ENCODE assay signal across 24 cellular contexts in genomic region chr4:74931386-74931785, GRCh38. TPM values are rescaled to one million over a fixed set of nuclear protein-coding genes. Genes with fewer than 3 reads are reported as not detected.
DNase-seq lines count a peak whose midpoint lies in the region; TF ChIP-seq lines count a peak whose summit lies in the region.
"Had no signal": no experiment of that assay in that cellular context is flagged by ENCODE, and none has a peak within 500 bp of the region (broad histone marks: within the 10 kb centered on the region; RNA-seq: fewer than 3 reads in every experiment).

No MANE protein-coding gene starts in this region.

- H3K27me3 ChIP-seq in neural progenitor cell: peaks cover 44% of the 10 kb centered on the region
- H3K27me3 ChIP-seq: BLaER1 had no signal

- peaks cover 14% of the 10 kb centered on the region for H3F3A ChIP-seq in neural progenitor cell (ENCODE audit: low read depth)

- H3K4me1 Mint-ChIP-seq in IgD-negative memory B cell (peaks cover 22 to 29% (median 25%) of the 10 kb centered on the region in 3 donors), brain (peaks cover 35% of the 10 kb centered on the region), neural progenitor cell (peaks cover 31% of the 10 kb centered on the region)

- H3K4me3 ChIP-seq in neural progenitor cell: no peak overlapping the region
- H3K4me3 ChIP-seq: BLaER1 had no signal

- no peak overlapping the region for H3K27ac ChIP-seq in neural progenitor cell
- H3K27ac ChIP-seq: BLaER1, RWPE1 had no signal

- TF ChIP-seq CTCF in brain (conservative IDR thresholded peaks at IDR 0.05) (no peak), neural progenitor cell (IDR thresholded peaks at IDR 0.05) (no peak)

- peaks cover 5% of the 10 kb centered on the region for H4K20me1 ChIP-seq in neural progenitor cell (ENCODE audit: low read depth)
- H4K20me1 ChIP-seq: BLaER1 had no signal

- H3K36me3 ChIP-seq in neural progenitor cell: no peaks in the 10 kb centered on the region
- H3K36me3 ChIP-seq: BLaER1 had no signal

- no peaks in the 10 kb centered on the region for H3K9me3 ChIP-seq in neural progenitor cell (ENCODE audit: low read depth)

- H3K4me1 ChIP-seq in neural progenitor cell: peaks cover 10% of the 10 kb centered on the region
- H3K4me1 ChIP-seq: BLaER1 had no signal

- no peak overlapping the region for H2AFZ ChIP-seq in neural progenitor cell (replicated peaks)

- no peak overlapping the region for H3K4me2 ChIP-seq in neural progenitor cell
- H3K4me2 ChIP-seq: BLaER1 had no signal

- H3K36me3 Mint-ChIP-seq in IgD-negative memory B cell (peaks cover 5% of the 10 kb centered on the region), brain (peaks cover 3% of the 10 kb centered on the region), neural progenitor cell (peaks cover 2% of the 10 kb centered on the region)
- H3K36me3 Mint-ChIP-seq: CD4-positive, CD25-positive, alpha-beta regulatory T cell had no signal

- H3K27me3 Mint-ChIP-seq in IgD-negative memory B cell (peaks cover 4% of the 10 kb centered on the region), brain (peaks cover 56% of the 10 kb centered on the region), neural progenitor cell (ENCODE audit: insufficient read depth, low read depth) (peaks cover 21% of the 10 kb centered on the region)

- H3K27ac Mint-ChIP-seq in IgD-negative memory B cell (no peak overlapping the region), brain (no peak overlapping the region), neural progenitor cell (peak overlapping the region; percentile 47)
- H3K27ac Mint-ChIP-seq: CD4-positive, CD25-positive, alpha-beta regulatory T cell had no signal

- no peaks in the 10 kb centered on the region for H3K9me3 Mint-ChIP-seq in IgD-negative memory B cell
- peaks cover 0 to 6% (median 0%) of the 10 kb centered on the region in 5 experiments for H3K9me3 Mint-ChIP-seq in brain
- no peaks in the 10 kb centered on the region for H3K9me3 Mint-ChIP-seq in neural progenitor cell

- H3K9ac ChIP-seq in neural progenitor cell: no peak overlapping the region
- H3K9ac ChIP-seq: BLaER1 had no signal

- peak overlapping the region in 3 of 4 donors; percentile 57 to 99 (median 69) for H3K4me3 Mint-ChIP-seq in IgD-negative memory B cell
- peak overlapping the region in 3 of 5 experiments; percentile 11 to 92 (median 56) for H3K4me3 Mint-ChIP-seq in brain
- H3K4me3 Mint-ChIP-seq in neural progenitor cell: peak overlapping the region; percentile 67
- H3K4me3 Mint-ChIP-seq: CD4-positive, CD25-positive, alpha-beta regulatory T cell had no signal

- H3K79me2 ChIP-seq in neural progenitor cell (ENCODE audit: low read depth): no peaks in the 10 kb centered on the region

- DNase-seq in NCI-H748 (lab: John Stamatoyannopoulos, UW; ENCODE audit: unreplicated experiment) (peak; percentile 3), NCI-H748 treated with DMSO at 0.1 percent for 48 hours (lab: John Stamatoyannopoulos, UW) (no peak), neural progenitor cell (ENCODE audit: low spot score) (no peak), AG08396 (ENCODE audit: low spot score) (no peak), NCI-H510A treated with DMSO at 0.1 percent for 48 hours (lab: John Stamatoyannopoulos, UW) (no peak)
- DNase-seq in stimulated activated CD4-positive, alpha-beta T cell treated with anti-CD3 and anti-CD28 coated beads, Interleukin-2, amount 100 ng/mL, for 48 hours: no peak
- DNase-seq: 8988T; ACHN; CD4-positive, CD25-positive, alpha-beta regulatory T cell; DMS153; DND-41; H7; Kasumi-1; NCI-H1092 treated with DMSO at 0.1 percent for 48 hours; NCI-H1436; NCI-H187; NCI-H446; NCI-H526; SIG-M5 had no signal

RNA-seq across cellular contexts. Expression of gene PARM1, which starts 1.5 kb away (rescaled TPM):
- polyA plus RNA-seq in IgD-negative memory B cell: 37.0 TPM
- polyA plus RNA-seq in brain (ENCODE audit: insufficient read depth, low read depth, low replicate concordance): 11.2 TPM
- 1.2 and 1.6 TPM in 2 replicates for total RNA-seq in neural progenitor cell (ENCODE audit: low replicate concordance)
- total RNA-seq: OCI-LY7 had no signal
